ENCODE assay signal across 8 cellular contexts in genomic region chr6:166382933-166383816, GRCh38. TPM values are rescaled to one million over a fixed set of nuclear protein-coding genes. Genes with fewer than 3 reads are reported as not detected.
DNase-seq lines count a peak whose midpoint lies in the region; ATAC-seq and TF ChIP-seq lines count a peak whose summit lies in the region.

MPC1 (minus strand) TSS chr6:166382940; CDS start chr6:166382876, 64 bp downstream.

- no peaks in the 10 kb centered on the region for H3K27me3 ChIP-seq in lung (ENCODE audit: control insufficient read depth, insufficient read depth)

- peaks cover 0 to 1% of the 10 kb centered on the region in 2 donors for H3K4me1 ChIP-seq in lung (ENCODE audit: control insufficient read depth in 2 of 2, insufficient read depth in 2 of 2, low read length in 2 of 2)

- peak; percentile 85 for ATAC-seq in GM21360 (IDR thresholded peaks at IDR 0.05; ENCODE audit: unreplicated experiment)
- peak; percentile 96 for ATAC-seq in lung (ENCODE audit: insufficient read depth, low FRiP score)

- peak within 1 kb of the TSS; percentile 88 for H3K4me3 ChIP-seq in lung

- WGBS in lung, 2 donors = 0% methylated on average over 87 to 96 of the region's 96 CpGs

- no peaks in the 10 kb centered on the region for H3K9me3 ChIP-seq in lung (ENCODE audit: control insufficient read depth in 2 of 2, insufficient read depth in 1 of 2, low read length in 1 of 2)

- peak within 1 kb of the TSS; percentile 93 to 99 for H3K27ac ChIP-seq in lung (ENCODE audit: low read depth in 1 of 2, low read length in 1 of 2)

- peak; percentile 95 for DNase-seq in COLO668 (lab: John Stamatoyannopoulos, UW; ENCODE audit: unreplicated experiment)
- DNase-seq in HT-29 (ENCODE audit: low spot score) = peak; percentile 96
- DNase-seq in NK-92 treated with Interleukin-12 subunit alpha and Interleukin-12 subunit beta, amount 100 ng/mL, for 24 hours (lab: John Stamatoyannopoulos, UW) = peak; percentile 87
- DNase-seq in activated CD8-positive, alpha-beta memory T cell treated with anti-CD3 and anti-CD28 coated beads for 24 hours = peak; percentile 97
- DNase-seq in effector CD4-positive, alpha-beta T cell = peak; percentile 91
- DNase-seq in lung (ENCODE audit: low spot score) = peak; percentile 96
- peak; percentile 87 to 93 (median 88) for DNase-seq in stimulated activated CD4-positive, alpha-beta T cell treated with anti-CD3 and anti-CD28 coated beads, TNF-alpha, amount 100 ng/mL, for 24 hours (ENCODE audit: low read depth in 3 of 3)

- no peak for TF ChIP-seq CTCF in lung (IDR thresholded peaks at IDR 0.05; ENCODE audit: control extremely low read depth, extremely low read depth)

- no peaks in the 10 kb centered on the region for H3K36me3 ChIP-seq in lung (ENCODE audit: control insufficient read depth in 2 of 2, insufficient read depth in 2 of 2, low read length in 2 of 2)

RNA-seq across cellular contexts. Expression of gene MPC1, which starts in this region (rescaled TPM):
- total RNA-seq in HT-29 (2014; rRNA removed; shearing (Covaris generic)) = 35.0 and 41.3 TPM in 2 replicates
- 10 to 100 TPM; 30.1 to 60.8 TPM for total RNA-seq in lung
- polyA plus RNA-seq in lung = 100 to 1,000 TPM in 1 of 2 donors, 10 to 100 TPM in 1; 52.3 to 103 TPM

Comparison
In these comparisons a context has a peak if more than half of its experiments do, and no peak if none do; other contexts are left out.
1. Peak in every context shown above with its lines: DNase-seq, ATAC-seq, H3K4me3 ChIP-seq and H3K27ac ChIP-seq.